In the genomic region with DNA sequence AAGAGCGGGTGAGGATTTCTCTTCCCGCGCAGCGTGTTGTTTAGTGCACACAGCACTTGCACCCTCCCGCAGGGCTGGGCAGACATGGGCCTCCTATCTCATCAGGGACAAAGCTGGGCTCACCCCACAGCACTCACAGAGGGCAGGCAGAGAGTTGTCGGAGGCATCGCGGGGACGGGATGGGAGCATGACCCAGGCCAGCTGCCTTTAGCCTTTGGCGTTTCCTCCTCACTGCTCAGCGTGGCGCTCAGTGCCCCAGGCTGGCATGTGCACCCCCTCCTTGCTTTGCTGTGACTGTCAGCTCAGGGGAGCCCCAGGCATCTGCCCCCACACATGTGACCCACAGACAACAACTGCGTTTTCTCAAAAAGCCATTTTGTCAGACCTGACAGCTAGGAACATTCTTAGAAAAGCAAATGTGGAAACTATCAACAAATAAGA, we compare ENCODE assay signal across 24 cellular contexts.
DNase-seq lines count a peak whose midpoint lies in the region; ATAC-seq, FAIRE-seq and TF ChIP-seq lines count a peak whose summit lies in the region.
"Had no signal": no experiment of that assay in that cellular context is flagged by ENCODE, and none has a peak within 500 bp of the region (broad histone marks: within the 10 kb centered on the region; RNA-seq: fewer than 3 reads in every experiment).

No MANE protein-coding gene starts in this region.

- H3K36me3 ChIP-seq in BLaER1: peaks cover 44% of the 10 kb centered on the region
- peaks cover 0 to 8% of the 10 kb centered on the region in 2 donors for H3K36me3 ChIP-seq in kidney (ENCODE audit: control insufficient read depth in 1 of 2, insufficient read depth in 2 of 2, low read length in 2 of 2)
- H3K36me3 ChIP-seq in thyroid gland: no peaks in the 10 kb centered on the region

- TF ChIP-seq POLR2A in thyroid gland (IDR thresholded peaks at IDR 0.05): no peak

- no peak for FAIRE-seq in kidney (lab: Jason Lieb, UNC)
- FAIRE-seq: TTC549 had no signal

- no peaks in the 10 kb centered on the region for H4K20me1 ChIP-seq in BLaER1

- H3K9ac ChIP-seq in BLaER1: no peak overlapping the region
- H3K9ac ChIP-seq in kidney (ENCODE audit: low read length in 2 of 2): no peak overlapping the region

- H3K27ac Mint-ChIP-seq in progenitor cell of endocrine pancreas: peak overlapping the region; percentile 54
- H3K27ac Mint-ChIP-seq: activated naive CD8-positive, alpha-beta T cell treated with anti-CD3 and anti-CD28 coated beads for 36 hours; CD8-positive, alpha-beta T cell; T-helper 1 cell treated with Interleukin-12 subunit alpha and Interleukin-12 subunit beta and Interleukin-4 antibody, amounts not matched to agents 30 μg/mL and 1 μg/mL, for 36 hours had no signal

- H3K4me1 ChIP-seq in BLaER1: peaks cover 88% of the 10 kb centered on the region
- peaks cover 4 to 25% of the 10 kb centered on the region in 2 donors for H3K4me1 ChIP-seq in kidney (ENCODE audit: control insufficient read depth in 1 of 2, insufficient read depth in 1 of 2, low read depth in 1 of 2, low read length in 2 of 2)
- H3K4me1 ChIP-seq in thyroid gland: peaks cover 5 to 10% of the 10 kb centered on the region in 2 donors

- intact Hi-C loops in kidney (cut with DNase I): no loop called here
- intact Hi-C loops in thyroid gland (cut with DNase I): no loop called here

- no peaks in the 10 kb centered on the region for H3K27me3 ChIP-seq in BLaER1
- H3K27me3 ChIP-seq in thyroid gland: no peaks in the 10 kb centered on the region
- H3K27me3 ChIP-seq: gastroesophageal sphincter, tibial artery had no signal

- no peak overlapping the region for H3K4me3 Mint-ChIP-seq in progenitor cell of endocrine pancreas (ENCODE audit: low read depth)
- H3K4me3 Mint-ChIP-seq: activated naive CD8-positive, alpha-beta T cell treated with anti-CD3 and anti-CD28 coated beads for 36 hours; CD8-positive, alpha-beta T cell; nephron progenitor cell; T-helper 1 cell treated with Interleukin-12 subunit alpha and Interleukin-12 subunit beta and Interleukin-4 antibody, amounts not matched to agents 30 μg/mL and 1 μg/mL, for 36 hours had no signal

- no peak overlapping the region for H3K4me3 ChIP-seq in BLaER1
- no peak overlapping the region for H3K4me3 ChIP-seq in kidney (ENCODE audit: low read length in 2 of 2)
- H3K4me3 ChIP-seq in thyroid gland (replicated peaks in 1 of 3): no peak overlapping the region
- H3K4me3 ChIP-seq: gastroesophageal sphincter, mucosa of descending colon, tibial artery had no signal

- H3K27ac ChIP-seq in BLaER1 (0 out of 2 replicates have a peak overlapping the region, but pooled peaks have one; percentile 5), kidney (ENCODE audit: low read depth in 2 of 2, low read length in 2 of 2) (peak overlapping the region in 1 of 2 donors; percentile 65), thyroid gland (no peak overlapping the region), RWPE1 (no peak overlapping the region)
- H3K27ac ChIP-seq: gastroesophageal sphincter, tibial artery had no signal

- no peaks in the 10 kb centered on the region for H3K9me3 Mint-ChIP-seq in progenitor cell of endocrine pancreas (ENCODE audit: low read depth)
- H3K9me3 Mint-ChIP-seq: activated naive CD8-positive, alpha-beta T cell treated with anti-CD3 and anti-CD28 coated beads for 36 hours; CD8-positive, alpha-beta T cell; nephron progenitor cell; T-helper 1 cell treated with Interleukin-12 subunit alpha and Interleukin-12 subunit beta and Interleukin-4 antibody, amounts not matched to agents 30 μg/mL and 1 μg/mL, for 36 hours had no signal

- no peaks in the 10 kb centered on the region for H3K27me3 Mint-ChIP-seq in progenitor cell of endocrine pancreas
- H3K27me3 Mint-ChIP-seq: activated naive CD8-positive, alpha-beta T cell treated with anti-CD3 and anti-CD28 coated beads for 36 hours had no signal

- H3K4me1 Mint-ChIP-seq in progenitor cell of endocrine pancreas (ENCODE audit: low read depth): peaks cover 16% of the 10 kb centered on the region

- no peaks in the 10 kb centered on the region for H3K9me3 ChIP-seq in BLaER1
- H3K9me3 ChIP-seq in kidney (ENCODE audit: control insufficient read depth in 1 of 2, low read length in 2 of 2): no peaks in the 10 kb centered on the region
- H3K9me3 ChIP-seq in thyroid gland: no peaks in the 10 kb centered on the region
- H3K9me3 ChIP-seq: gastroesophageal sphincter, mucosa of descending colon, tibial artery had no signal

- H3K36me3 Mint-ChIP-seq in progenitor cell of endocrine pancreas (ENCODE audit: insufficient read depth): peaks cover 15% of the 10 kb centered on the region

- CTCF ChIA-PET in RWPE1 (lab: Yijun Ruan, JAX): interaction anchor here (0.5 kb wide), 1 partner anchor 101 kb away, joined by 4 read pairs; no protein-coding TSS in a partner anchor

- TF ChIP-seq CTCF in kidney (IDR thresholded peaks at IDR 0.05; ENCODE audit: borderline replicate concordance, extremely low read depth, insufficient read depth) (no peak), progenitor cell of endocrine pancreas (IDR thresholded peaks at IDR 0.05; ENCODE audit: unreplicated experiment) (no peak), thyroid gland (IDR thresholded peaks at IDR 0.05) (no peak), RWPE1 (conservative IDR thresholded peaks at IDR 0.05; ENCODE audit: low read depth) (no peak)

- WGBS in thyroid gland, 2 donors: 94 to 98% methylated on average over 9 to 13 of the region's 13 CpGs

- POLR2A ChIA-PET in RWPE1 (lab: Yijun Ruan, JAX; ENCODE audit: low non-redundant PET): no interaction called here

- ATAC-seq in GM19351 (IDR thresholded peaks at IDR 0.05; ENCODE audit: unreplicated experiment): no peak
- ATAC-seq: CD8-positive, alpha-beta T cell; gastroesophageal sphincter; mucosa of descending colon; stimulated activated naive CD8-positive, alpha-beta T cell treated with anti-CD3 and anti-CD28 coated beads, Interleukin-15, Interleukin-2, amounts not matched to agents 100 U/mL and 50 U/mL, for 24 hours had no signal

- peak; percentile 78 for DNase-seq in kidney
- DNase-seq in progenitor cell of endocrine pancreas (ENCODE audit: low spot score, unreplicated experiment): no peak
- DNase-seq in thyroid gland: no peak
- DNase-seq in RWPE1 (ENCODE audit: low spot score): no peak
- no peak for DNase-seq in stimulated activated CD4-positive, alpha-beta T cell treated with anti-CD3 and anti-CD28 coated beads, Interleukin-2, amount 100 ng/mL, for 24 hours
- DNase-seq: activated CD4-positive, alpha-beta T cell treated with anti-CD3 and anti-CD28 coated beads for 1 hour; activated effector memory CD4-positive, alpha-beta T cell treated with anti-CD3 and anti-CD28 coated beads, Interleukin-2, amount 50 U/mL, for 16 hours; activated naive CD8-positive, alpha-beta T cell treated with anti-CD3 and anti-CD28 coated beads for 36 hours; CD8-positive, alpha-beta T cell; DMS153; mucosa of descending colon; NCI-H1092 treated with DMSO at 0.1 percent for 48 hours; NCI-H345; NCI-H82; nephron progenitor cell; RPMI8226; stimulated activated naive CD8-positive, alpha-beta T cell treated with anti-CD3 and anti-CD28 coated beads, Interleukin-15, Interleukin-2, amounts not matched to agents 100 U/mL and 50 U/mL, for 24 hours; tibial artery had no signal

- H3K4me2 ChIP-seq in BLaER1: peak overlapping the region; percentile 86; the same call in 1 of the 2 replicates

TF ChIP-seq in PFSK-1, 5 proteins besides CTCF, POLR2A, EP300 and RAD21:
- TF ChIP-seq, protein P1, sequence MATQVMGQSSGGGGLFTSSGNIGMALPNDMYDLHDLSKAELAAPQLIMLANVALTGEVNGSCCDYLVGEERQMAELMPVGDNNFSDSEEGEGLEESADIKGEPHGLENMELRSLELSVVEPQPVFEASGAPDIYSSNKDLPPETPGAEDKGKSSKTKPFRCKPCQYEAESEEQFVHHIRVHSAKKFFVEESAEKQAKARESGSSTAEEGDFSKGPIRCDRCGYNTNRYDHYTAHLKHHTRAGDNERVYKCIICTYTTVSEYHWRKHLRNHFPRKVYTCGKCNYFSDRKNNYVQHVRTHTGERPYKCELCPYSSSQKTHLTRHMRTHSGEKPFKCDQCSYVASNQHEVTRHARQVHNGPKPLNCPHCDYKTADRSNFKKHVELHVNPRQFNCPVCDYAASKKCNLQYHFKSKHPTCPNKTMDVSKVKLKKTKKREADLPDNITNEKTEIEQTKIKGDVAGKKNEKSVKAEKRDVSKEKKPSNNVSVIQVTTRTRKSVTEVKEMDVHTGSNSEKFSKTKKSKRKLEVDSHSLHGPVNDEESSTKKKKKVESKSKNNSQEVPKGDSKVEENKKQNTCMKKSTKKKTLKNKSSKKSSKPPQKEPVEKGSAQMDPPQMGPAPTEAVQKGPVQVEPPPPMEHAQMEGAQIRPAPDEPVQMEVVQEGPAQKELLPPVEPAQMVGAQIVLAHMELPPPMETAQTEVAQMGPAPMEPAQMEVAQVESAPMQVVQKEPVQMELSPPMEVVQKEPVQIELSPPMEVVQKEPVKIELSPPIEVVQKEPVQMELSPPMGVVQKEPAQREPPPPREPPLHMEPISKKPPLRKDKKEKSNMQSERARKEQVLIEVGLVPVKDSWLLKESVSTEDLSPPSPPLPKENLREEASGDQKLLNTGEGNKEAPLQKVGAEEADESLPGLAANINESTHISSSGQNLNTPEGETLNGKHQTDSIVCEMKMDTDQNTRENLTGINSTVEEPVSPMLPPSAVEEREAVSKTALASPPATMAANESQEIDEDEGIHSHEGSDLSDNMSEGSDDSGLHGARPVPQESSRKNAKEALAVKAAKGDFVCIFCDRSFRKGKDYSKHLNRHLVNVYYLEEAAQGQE (IDR thresholded peaks at IDR 0.05; ENCODE audit: insufficient read depth in 1 of 2, low read depth in 2 of 2, low read length in 2 of 2): no peak
- TF ChIP-seq FOXP2 (optimal IDR thresholded peaks at IDR 0.05; ENCODE audit: borderline replicate concordance, extremely low read depth, extremely low read length, insufficient read depth): peak; percentile 36
